ENCODE assay signal across 9 cellular contexts in the genomic region with DNA sequence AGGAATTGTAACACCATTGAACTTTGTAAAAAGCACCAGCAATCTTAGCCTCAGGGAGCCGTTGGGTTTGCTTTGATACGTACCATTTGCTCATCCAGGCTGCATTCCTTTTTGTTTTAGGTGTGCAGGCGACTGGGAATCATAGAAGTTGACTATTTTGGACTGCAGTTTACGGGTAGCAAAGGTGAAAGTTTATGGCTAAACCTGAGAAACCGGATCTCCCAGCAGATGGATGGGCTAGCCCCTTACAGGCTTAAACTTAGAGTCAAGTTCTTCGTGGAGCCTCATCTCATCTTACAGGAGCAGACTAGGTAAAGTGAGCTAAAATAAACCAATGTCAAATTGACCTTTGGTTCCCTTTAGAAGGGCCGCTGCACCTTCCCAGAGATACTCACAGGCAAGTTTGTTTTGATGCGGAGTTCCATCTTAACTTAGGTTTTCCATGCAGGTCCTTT. TPM values are rescaled to one million over a fixed set of nuclear protein-coding genes. Genes with fewer than 3 reads are reported as not detected.
DNase-seq lines count a peak whose midpoint lies in the region; ATAC-seq, FAIRE-seq and TF ChIP-seq lines count a peak whose summit lies in the region.
"Had no signal": no experiment of that assay in that cellular context is flagged by ENCODE, and none has a peak within 500 bp of the region (broad histone marks: within the 10 kb centered on the region; RNA-seq: fewer than 3 reads in every experiment).

No MANE protein-coding gene starts in this region.

- peak overlapping the region; percentile 87 for H3K27ac ChIP-seq in PC-9
- peak overlapping the region; percentile 92 for H3K27ac ChIP-seq in neutrophil

- no peak for FAIRE-seq in GM12892 (lab: Jason Lieb, UNC)

- no peaks in the 10 kb centered on the region for H3K9me2 ChIP-seq in PC-9 (ENCODE audit: insufficient read depth)

- no peak for TF ChIP-seq POLR2A in GM12892 (IDR thresholded peaks at IDR 0.05; ENCODE audit: low read depth, low read length)

- H3K79me2 ChIP-seq in PC-9 (ENCODE audit: low read depth): peaks cover 60% of the 10 kb centered on the region

- H3K4me3 Mint-ChIP-seq in endothelial cell (ENCODE audit: unreplicated experiment): peak overlapping the region; percentile 100

- H3K27me3 Mint-ChIP-seq in endothelial cell (ENCODE audit: unreplicated experiment): peaks cover 8% of the 10 kb centered on the region

- peaks cover 44% of the 10 kb centered on the region for H3K36me3 ChIP-seq in PC-9 (ENCODE audit: low read depth)
- peaks cover 23% of the 10 kb centered on the region for H3K36me3 ChIP-seq in neutrophil

- H3K4me1 ChIP-seq in PC-9 (replicated peaks; ENCODE audit: insufficient read depth) (peaks cover 43% of the 10 kb centered on the region), neutrophil (ENCODE audit: control insufficient read depth in 1 of 2, insufficient read depth in 1 of 2, low read depth in 1 of 2, low read length in 1 of 2) (peaks cover 38 to 39% of the 10 kb centered on the region in 2 experiments)

- CTCF ChIA-PET in PC-9 (lab: Charles Lee): interaction anchor here (0.7 to 0.9 kb wide), 4 partner anchors 16 to 439 kb away, joined by 3 to 14 read pairs (median 10); no protein-coding TSS in a partner anchor

- peaks cover 31% of the 10 kb centered on the region for H3K4me1 Mint-ChIP-seq in endothelial cell (ENCODE audit: unreplicated experiment)

- DNase-seq in NCI-H2196 (lab: John Stamatoyannopoulos, UW; ENCODE audit: unreplicated experiment): peak; percentile 34
- DNase-seq in NCI-H2196 treated with DMSO at 0.1 percent for 48 hours (lab: John Stamatoyannopoulos, UW; ENCODE audit: unreplicated experiment): no peak
- peak; percentile 62 to 89 for DNase-seq in PC-9
- no peak for DNase-seq in endothelial cell (ENCODE audit: low spot score)
- no peak for DNase-seq in head of caudate nucleus
- no peak for DNase-seq in GM12892 (ENCODE audit: insufficient read length)
- DNase-seq: DND-41 had no signal

- intact Hi-C loops in PC-9 (cut with micrococcal nuclease; ENCODE audit: unreplicated experiment) (loop anchor here (5.0 kb wide), 1 partner anchor 632 kb away; the partner anchor contains the start of gene ATXN1), head of caudate nucleus (cut with DNase I) (no loop called here)

- peak overlapping the region; percentile 8; the same call in 1 of the 2 replicates for H2AFZ ChIP-seq in PC-9

- peak overlapping the region; percentile 85 for H3K4me2 ChIP-seq in PC-9

- peaks cover 36% of the 10 kb centered on the region for H4K20me1 ChIP-seq in PC-9 (ENCODE audit: insufficient read depth)

- peak overlapping the region; percentile 94 for H3K27ac Mint-ChIP-seq in endothelial cell (ENCODE audit: unreplicated experiment)

- ATAC-seq in HG02840 (IDR thresholded peaks at IDR 0.05; ENCODE audit: low FRiP score, unreplicated experiment): no peak

- no peaks in the 10 kb centered on the region for H3K9me3 Mint-ChIP-seq in endothelial cell (ENCODE audit: unreplicated experiment)

- no peaks in the 10 kb centered on the region for H3K36me3 Mint-ChIP-seq in endothelial cell (ENCODE audit: low read depth, unreplicated experiment)

- TF ChIP-seq CTCF in PC-9 (conservative IDR thresholded peaks at IDR 0.05): no peak
- no peak for TF ChIP-seq CTCF in endothelial cell (IDR thresholded peaks at IDR 0.05; ENCODE audit: unreplicated experiment)
- no peak for TF ChIP-seq CTCF in neutrophil (IDR thresholded peaks at IDR 0.05)

- H3F3A ChIP-seq in PC-9 (ENCODE audit: insufficient read depth, low read depth): peaks cover 20% of the 10 kb centered on the region

- POLR2A ChIA-PET in PC-9 (lab: Charles Lee; ENCODE audit: unreplicated experiment): interaction anchor here (0.5 to 0.6 kb wide), 3 partner anchors 22 to 511 kb away, joined by 4 to 9 read pairs (median 5); no protein-coding TSS in a partner anchor

- H3K4me3 ChIP-seq in PC-9 (peak overlapping the region; percentile 91), neutrophil (ENCODE audit: low read depth in 1 of 2, low read length in 1 of 2) (peak overlapping the region; percentile 86 to 87)

- H3K9me3 ChIP-seq in PC-9 (ENCODE audit: insufficient read depth, low read depth): no peaks in the 10 kb centered on the region
- no peaks in the 10 kb centered on the region for H3K9me3 ChIP-seq in neutrophil

- BruUV-seq in PC-9 (replicated peaks; lab: Mats Ljungman, UMichigan): no TSS peak

- H3K27me3 ChIP-seq in PC-9 (ENCODE audit: insufficient read depth, low read depth) (no peaks in the 10 kb centered on the region), neutrophil (no peaks in the 10 kb centered on the region)

RNA-seq across cellular contexts. Expression of gene MYLIP, which starts 1.6 kb away (rescaled TPM):
- total RNA-seq in PC-9 (2021): 29.2 and 42.2 TPM in 2 replicates
- total RNA-seq in endothelial cell (ENCODE audit: unreplicated experiment): 30.1 TPM
- 20.0 TPM for polyA plus RNA-seq in GM12892 (2012; ENCODE audit: missing spikeins)

Comparison
In these comparisons a context has a peak if more than half of its experiments do, and no peak if none do; other contexts are left out.
1. DNase-seq: peak in NCI-H2196 (single experiment) and PC-9 (2 of 2); none in NCI-H2196 treated with DMSO at 0.1 percent for 48 hours (single experiment), endothelial cell (single experiment), head of caudate nucleus (0 of 42) and GM12892 (single experiment).